ENCODE assay signal across 11 cellular contexts in genomic region chr18:57784034-57784815, GRCh38. TPM values are rescaled to one million over a fixed set of nuclear protein-coding genes. Genes with fewer than 3 reads are reported as not detected.
DNase-seq lines count a peak whose midpoint lies in the region; ATAC-seq and TF ChIP-seq lines count a peak whose summit lies in the region.
"Had no signal": no experiment of that assay in that cellular context is flagged by ENCODE, and none has a peak within 500 bp of the region (broad histone marks: within the 10 kb centered on the region; RNA-seq: fewer than 3 reads in every experiment).

No MANE protein-coding gene starts in this region.

- H3K27me3 ChIP-seq in GM23248 (replicated peaks; ENCODE audit: insufficient read depth) (no peaks in the 10 kb centered on the region), hepatocyte (no peaks in the 10 kb centered on the region)
- H3K27me3 ChIP-seq: testis had no signal

- no peaks in the 10 kb centered on the region; the same call in 1 of the 2 replicates for H3K36me3 ChIP-seq in GM23248 (ENCODE audit: low read depth)
- no peaks in the 10 kb centered on the region for H3K36me3 ChIP-seq in hepatocyte (replicated peaks; ENCODE audit: insufficient read depth, low read depth)

- CTCF ChIA-PET in activated CD4-positive, alpha-beta T cell treated with anti-CD3 and anti-CD28 coated beads for 36 hours (lab: Charles Lee) = interaction anchor here (0.6 to 0.8 kb wide), 2 partner anchors 201 to 1701 kb away, joined by 3 read pairs; no protein-coding TSS in a partner anchor

- H3K9me2 ChIP-seq in GM23248 (ENCODE audit: insufficient read depth) (no peaks in the 10 kb centered on the region; the same call in 1 of the 2 replicates), hepatocyte (replicated peaks; ENCODE audit: insufficient read depth) (no peaks in the 10 kb centered on the region)

- TF ChIP-seq CTCF in hepatocyte (IDR thresholded peaks at IDR 0.05; ENCODE audit: poor library complexity) = no peak

- H3K9me3 Mint-ChIP-seq in activated CD4-positive, alpha-beta T cell treated with anti-CD3 and anti-CD28 coated beads for 36 hours (ENCODE audit: low read depth) = no peaks in the 10 kb centered on the region

- no peaks in the 10 kb centered on the region for H3K4me1 Mint-ChIP-seq in activated CD4-positive, alpha-beta T cell treated with anti-CD3 and anti-CD28 coated beads for 36 hours

- no peaks in the 10 kb centered on the region for H4K20me1 ChIP-seq in GM23248 (ENCODE audit: insufficient read depth)
- H4K20me1 ChIP-seq in hepatocyte (ENCODE audit: insufficient read depth, poor library complexity, severe bottlenecking) = no peaks in the 10 kb centered on the region

- H3K27ac Mint-ChIP-seq in activated CD4-positive, alpha-beta T cell treated with anti-CD3 and anti-CD28 coated beads for 36 hours = no peak overlapping the region

- 57 to 63% methylated on average over 16 of the region's 16 CpGs for WGBS in GM23248 (ENCODE audit: low coverage in 1 of 2, low lambda C conversion rate in 2 of 2, missing lambda C conversion rate in 2 of 2), 2 experiments
- 73% methylated on average over 16 of the region's 16 CpGs for WGBS in hepatocyte (ENCODE audit: low lambda C conversion rate, missing lambda C conversion rate)

- H3K27ac ChIP-seq in GM23248 (peak overlapping the region; percentile 69), hepatocyte (no peak overlapping the region)
- H3K27ac ChIP-seq: testis had no signal

- H3K4me1 ChIP-seq in GM23248 (ENCODE audit: insufficient read depth) (peaks cover 67% of the 10 kb centered on the region), hepatocyte (ENCODE audit: insufficient read depth) (peaks cover 15% of the 10 kb centered on the region)

- H2AFZ ChIP-seq in GM23248 = peak overlapping the region; percentile 25; the same call in 1 of the 2 replicates
- H2AFZ ChIP-seq in hepatocyte = no peak overlapping the region

- POLR2A ChIA-PET in activated CD4-positive, alpha-beta T cell treated with anti-CD3 and anti-CD28 coated beads for 36 hours (lab: Charles Lee) = no interaction called here

- peaks cover 53% of the 10 kb centered on the region for H3F3A ChIP-seq in GM23248 (ENCODE audit: insufficient read depth)

- H3K9ac ChIP-seq in GM23248 = no peak overlapping the region

- H3K27me3 Mint-ChIP-seq in activated CD4-positive, alpha-beta T cell treated with anti-CD3 and anti-CD28 coated beads for 36 hours = no peaks in the 10 kb centered on the region

- intact Hi-C loops in activated CD4-positive, alpha-beta T cell treated with anti-CD3 and anti-CD28 coated beads for 36 hours (cut with DNase I, micrococcal nuclease) = no loop called here

- H3K4me2 ChIP-seq in GM23248 (ENCODE audit: unreplicated experiment) = peak overlapping the region; percentile 59
- H3K4me2 ChIP-seq in hepatocyte = no peak overlapping the region

- in situ Hi-C loops in GM23248 (cut with MboI) = no loop called here

- H3K36me3 Mint-ChIP-seq in activated CD4-positive, alpha-beta T cell treated with anti-CD3 and anti-CD28 coated beads for 36 hours (ENCODE audit: low read depth) = no peaks in the 10 kb centered on the region

- DNase-seq in GM23248 (peak; percentile 87), SIG-M5 treated with dmso at 0.1 percent for 504 hours (lab: John Stamatoyannopoulos, UW; ENCODE audit: unreplicated experiment) (peak; percentile 74), fibroblast of peridontal ligament (ENCODE audit: extremely low read depth) (peak; percentile 77), renal cortical epithelial cell (ENCODE audit: low read depth) (peak; percentile 83), hepatocyte (ENCODE audit: low spot score) (no peak), NCI-H2171 treated with DMSO at 0.1 percent for 48 hours (lab: John Stamatoyannopoulos, UW) (no peak)
- DNase-seq in activated CD4-positive, alpha-beta T cell treated with anti-CD3 and anti-CD28 coated beads for 36 hours = no peak
- DNase-seq: NCI-H748 treated with DMSO at 0.1 percent for 48 hours, testis had no signal

- no peak for ATAC-seq in GM21717 (IDR thresholded peaks at IDR 0.05; ENCODE audit: unreplicated experiment)
- no peak for ATAC-seq in activated CD4-positive, alpha-beta T cell treated with anti-CD3 and anti-CD28 coated beads for 36 hours
- ATAC-seq: HCT116 had no signal

- H3K79me2 ChIP-seq in GM23248 (ENCODE audit: insufficient read depth) (peaks cover 92% of the 10 kb centered on the region), hepatocyte (peaks cover 85% of the 10 kb centered on the region)

- no peak overlapping the region for H3K4me3 ChIP-seq in GM23248
- no peak overlapping the region for H3K4me3 ChIP-seq in hepatocyte
- H3K4me3 ChIP-seq: testis had no signal

- H3K9me3 ChIP-seq in GM23248 (ENCODE audit: low read depth) (no peaks in the 10 kb centered on the region), hepatocyte (ENCODE audit: low read depth) (no peaks in the 10 kb centered on the region)
- H3K9me3 ChIP-seq: testis had no signal

- H3K4me3 Mint-ChIP-seq in activated CD4-positive, alpha-beta T cell treated with anti-CD3 and anti-CD28 coated beads for 36 hours = no peak overlapping the region

RNA-seq across cellular contexts. Expression of gene ATP8B1, which starts 18.9 kb away (rescaled TPM):
- total RNA-seq in GM23248 (2014; rRNA removed; shearing (Covaris generic)) = 43.4 and 43.9 TPM in 2 replicates
- polyA plus RNA-seq in GM23248 (2016; fragmentation: Nextera tagmentation; extraction: Ambion mirVana) = 13.3 and 15.8 TPM in 2 replicates
- total RNA-seq in renal cortical epithelial cell = 27.1 and 48.8 TPM in 2 replicates
- 36.5 and 38.4 TPM in 2 replicates for total RNA-seq in hepatocyte
- polyA plus RNA-seq in hepatocyte = 7.9 TPM in 2 replicates
- total RNA-seq in activated CD4-positive, alpha-beta T cell treated with anti-CD3 and anti-CD28 coated beads for 36 hours = not detected

Comparison
In these comparisons a context has a peak if more than half of its experiments do, and no peak if none do; other contexts are left out.
1. DNase-seq: peak in GM23248 (single experiment), SIG-M5 treated with dmso at 0.1 percent for 504 hours (single experiment), fibroblast of peridontal ligament (single experiment) and renal cortical epithelial cell (single experiment); none in hepatocyte (single experiment), NCI-H2171 treated with DMSO at 0.1 percent for 48 hours (single experiment) and activated CD4-positive, alpha-beta T cell treated with anti-CD3 and anti-CD28 coated beads for 36 hours (single experiment).
2. RNA of gene ATP8B1, which starts 18.9 kb away (total RNA-seq): 43.4 to 43.9 TPM in GM23248, 36.5 to 38.4 TPM in hepatocyte and 27.1 to 48.8 TPM in renal cortical epithelial cell; not detected in activated CD4-positive, alpha-beta T cell treated with anti-CD3 and anti-CD28 coated beads for 36 hours; every median in the first group is over 10 times any median in the second.